2 cellular contexts compared by ENCODE assay signal in the genomic region with DNA sequence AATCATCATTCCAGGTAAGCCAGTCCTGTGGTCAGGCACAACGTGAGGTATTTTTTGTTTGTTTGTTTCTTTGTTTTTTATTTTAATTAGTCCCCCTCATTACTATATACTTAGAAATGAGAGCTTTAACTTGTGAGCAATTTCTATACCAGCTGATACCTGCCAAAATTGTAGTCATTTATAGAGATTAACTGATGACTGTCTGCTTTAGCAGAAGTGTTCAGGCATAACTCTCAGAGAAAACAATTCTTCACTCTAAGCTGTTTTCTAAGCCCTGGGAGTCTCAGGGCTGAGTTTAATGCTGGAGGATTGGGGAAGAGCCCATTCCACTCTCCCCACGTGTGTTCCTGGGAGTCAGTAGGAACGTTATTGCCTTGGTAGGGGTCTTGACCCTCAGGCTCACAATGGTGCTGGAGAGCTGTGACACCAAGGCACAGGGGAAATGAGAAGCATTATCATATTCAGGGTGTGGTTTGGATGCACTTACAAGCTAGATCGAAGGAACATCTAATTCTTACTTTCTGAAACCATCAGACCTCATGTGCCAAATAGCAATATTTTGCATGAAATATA.
A peak's percentile ranks its signal among the peaks of the same experiment; 100 is the strongest.
TF ChIP-seq lines count a peak whose summit lies in the region.

No MANE protein-coding gene starts in this region.

TF ChIP-seq in IMR-90, 13 proteins besides CTCF, POLR2A, EP300 and RAD21:
- no peak for TF ChIP-seq MXI1 (IDR thresholded peaks at IDR 0.05; ENCODE audit: borderline replicate concordance, low read depth, low read length)
- TF ChIP-seq USF2 (IDR thresholded peaks at IDR 0.05; ENCODE audit: low read depth, low read length): no peak
- TF ChIP-seq RCOR1 (IDR thresholded peaks at IDR 0.05; ENCODE audit: insufficient replicate concordance, low read length): no peak

TF ChIP-seq in HepG2, 621 proteins besides CTCF, POLR2A, EP300 and RAD21:
- TF ChIP-seq TRIM24 (CRISPR knock-in tag; IDR thresholded peaks at IDR 0.05): no peak
- TF ChIP-seq RFXANK (CRISPR knock-in tag; IDR thresholded peaks at IDR 0.05): no peak
- TF ChIP-seq ZNF552 (CRISPR knock-in tag; IDR thresholded peaks at IDR 0.05; ENCODE audit: borderline replicate concordance): no peak
- TF ChIP-seq ZNF503 (CRISPR knock-in tag; IDR thresholded peaks at IDR 0.05): no peak
- TF ChIP-seq ISL2 (CRISPR knock-in tag; IDR thresholded peaks at IDR 0.05): 0 out of 2 replicates have a peak, but pooled peaks have one; percentile 8
- no peak for TF ChIP-seq ZNF230 (CRISPR knock-in tag; IDR thresholded peaks at IDR 0.05)
TF ChIP-seq in HepG2: peak in this region for 1.
